16 cellular contexts compared by ENCODE assay signal in genomic region chr1:178101654-178102053, GRCh38. TPM values are rescaled to one million over a fixed set of nuclear protein-coding genes. Genes with fewer than 3 reads are reported as not detected.
DNase-seq lines count a peak whose midpoint lies in the region; ATAC-seq, FAIRE-seq and TF ChIP-seq lines count a peak whose summit lies in the region.
"Had no signal": no experiment of that assay in that cellular context is flagged by ENCODE, and none has a peak within 500 bp of the region (broad histone marks: within the 10 kb centered on the region; RNA-seq: fewer than 3 reads in every experiment).

No MANE protein-coding gene starts in this region.

- TF ChIP-seq CTCF in astrocyte (IDR thresholded peaks at IDR 0.05; ENCODE audit: insufficient read depth, low read depth, low read length) (no peak), smooth muscle cell (IDR thresholded peaks at IDR 0.05; ENCODE audit: borderline replicate concordance, insufficient read depth, poor library complexity, severe bottlenecking) (no peak)

- no peaks in the 10 kb centered on the region for H3F3A ChIP-seq in smooth muscle cell (ENCODE audit: low read depth)

- no peaks in the 10 kb centered on the region for H3K9me3 Mint-ChIP-seq in astrocyte (ENCODE audit: unreplicated experiment)
- H3K9me3 Mint-ChIP-seq: activated T-helper 2 cell treated with anti-CD3 and anti-CD28 coated beads, Interferon-gamma antibody, Interleukin-2, Interleukin-4, amounts not matched to agents 10 μg/mL and 5 μg/mL and 100 μg/mL, durations not matched to agents 14 hours and 24 hours and 36 hours had no signal

- H3K36me3 Mint-ChIP-seq in astrocyte (ENCODE audit: low read depth, unreplicated experiment): no peaks in the 10 kb centered on the region
- H3K36me3 Mint-ChIP-seq: CD4-positive, CD25-positive, alpha-beta regulatory T cell had no signal

- no peak overlapping the region for H2AFZ ChIP-seq in astrocyte (ENCODE audit: low read depth, low read length)
- H2AFZ ChIP-seq in smooth muscle cell (ENCODE audit: low read depth): no peak overlapping the region

- peaks cover 31% of the 10 kb centered on the region for H4K20me1 ChIP-seq in astrocyte (ENCODE audit: insufficient read depth, low read length)
- H4K20me1 ChIP-seq in smooth muscle cell (ENCODE audit: low read depth): peaks cover 81% of the 10 kb centered on the region

- no peaks in the 10 kb centered on the region for H3K9me3 ChIP-seq in astrocyte (ENCODE audit: insufficient read depth, low read depth, low read length)
- no peaks in the 10 kb centered on the region for H3K9me3 ChIP-seq in smooth muscle cell (replicated peaks; ENCODE audit: low read depth)
- H3K9me3 ChIP-seq: adrenal gland, colonic mucosa, esophagus squamous epithelium had no signal

- no peak overlapping the region for H3K4me3 Mint-ChIP-seq in astrocyte (ENCODE audit: unreplicated experiment)
- H3K4me3 Mint-ChIP-seq: CD4-positive, CD25-positive, alpha-beta regulatory T cell had no signal

- peak; percentile 37 for ATAC-seq in left ventricle myocardium superior
- no peak for ATAC-seq in GM18873 (IDR thresholded peaks at IDR 0.05; ENCODE audit: low FRiP score, unreplicated experiment)

- peaks cover 99% of the 10 kb centered on the region for H3K79me2 ChIP-seq in astrocyte (ENCODE audit: insufficient read depth, low read length)
- H3K79me2 ChIP-seq in smooth muscle cell (ENCODE audit: low read depth): peaks cover 91% of the 10 kb centered on the region

- H3K4me3 ChIP-seq in astrocyte (ENCODE audit: insufficient read depth, low read depth, low read length) (no peak overlapping the region), smooth muscle cell (no peak overlapping the region)
- H3K4me3 ChIP-seq: adrenal gland, colonic mucosa, esophagus squamous epithelium, lung had no signal

- peak overlapping the region; percentile 7 for H3K4me2 ChIP-seq in astrocyte (ENCODE audit: low read length)
- H3K4me2 ChIP-seq in smooth muscle cell: no peak overlapping the region

- H3K27ac ChIP-seq in astrocyte (ENCODE audit: low read depth, low read length): no peak overlapping the region
- H3K27ac ChIP-seq in smooth muscle cell (ENCODE audit: low read depth): peak overlapping the region; percentile 33
- H3K27ac ChIP-seq: colonic mucosa, esophagus squamous epithelium had no signal

- H3K36me3 ChIP-seq in astrocyte (ENCODE audit: insufficient read depth, low read length) (no peaks in the 10 kb centered on the region), smooth muscle cell (ENCODE audit: low read depth) (no peaks in the 10 kb centered on the region)
- H3K36me3 ChIP-seq: adrenal gland, colonic mucosa, esophagus squamous epithelium had no signal

- H3K9ac ChIP-seq in astrocyte (ENCODE audit: low read length) (no peak overlapping the region), smooth muscle cell (ENCODE audit: low read depth) (no peak overlapping the region)

- WGBS in smooth muscle cell (ENCODE audit: low lambda C conversion rate): 70% methylated on average over 1 of the region's 1 CpG

- intact Hi-C loops in left ventricle myocardium superior (cut with micrococcal nuclease): no loop called here

- H3K27me3 ChIP-seq in astrocyte (ENCODE audit: insufficient read depth, low read length) (no peaks in the 10 kb centered on the region), smooth muscle cell (ENCODE audit: low read depth) (no peaks in the 10 kb centered on the region)
- H3K27me3 ChIP-seq: adrenal gland, colonic mucosa, esophagus squamous epithelium had no signal

- H3K27me3 Mint-ChIP-seq in astrocyte (ENCODE audit: low read depth, unreplicated experiment): no peaks in the 10 kb centered on the region

- peak overlapping the region; percentile 24 for H3K27ac Mint-ChIP-seq in astrocyte (ENCODE audit: unreplicated experiment)
- H3K27ac Mint-ChIP-seq: activated T-helper 2 cell treated with anti-CD3 and anti-CD28 coated beads, Interferon-gamma antibody, Interleukin-2, Interleukin-4, amounts not matched to agents 10 μg/mL and 5 μg/mL and 100 μg/mL, durations not matched to agents 14 hours and 24 hours and 36 hours; CD4-positive, CD25-positive, alpha-beta regulatory T cell had no signal

- peak; percentile 37 for DNase-seq in HCEC 1CT
- no peak for DNase-seq in astrocyte (ENCODE audit: low read depth)
- no peak for DNase-seq in left ventricle myocardium superior
- no peak for DNase-seq in smooth muscle cell (lab: John Stamatoyannopoulos, UW; ENCODE audit: unreplicated experiment)
- no peak for DNase-seq in mucosa of gallbladder (ENCODE audit: low spot score)
- DNase-seq in kidney glomerular epithelial cell (lab: John Stamatoyannopoulos, UW): no peak
- DNase-seq: adrenal gland; CD4-positive, CD25-positive, alpha-beta regulatory T cell; colonic mucosa; DMS79 treated with DMSO at 0.1 percent for 48 hours; esophagus squamous epithelium; retina; stimulated activated CD4-positive, alpha-beta T cell treated with anti-CD3 and anti-CD28 coated beads, Interleukin-1b, Interleukin-23, amount 100 ng/mL, for 48 hours had no signal

- H3K4me1 Mint-ChIP-seq in astrocyte (ENCODE audit: low read depth, unreplicated experiment): peaks cover 41% of the 10 kb centered on the region
- H3K4me1 Mint-ChIP-seq: CD4-positive, CD25-positive, alpha-beta regulatory T cell had no signal

- peaks cover 17% of the 10 kb centered on the region for H3K4me1 ChIP-seq in astrocyte (ENCODE audit: insufficient read depth, low read length)
- H3K4me1 ChIP-seq in smooth muscle cell (ENCODE audit: low read depth): peaks cover 2% of the 10 kb centered on the region

- no peak for FAIRE-seq in astrocyte (lab: Jason Lieb, UNC)

RNA-seq across cellular contexts. Expression of gene RASAL2, which starts 7.8 kb away (rescaled TPM):
- total RNA-seq in astrocyte: 44.2 and 45.3 TPM in 2 replicates
- 26.4 TPM for total RNA-seq in left ventricle myocardium superior
- total RNA-seq in smooth muscle cell: 17.6 and 18.6 TPM in 2 replicates
- 4.3 and 8.3 TPM in 2 replicates for polyA plus RNA-seq in smooth muscle cell
- total RNA-seq in mucosa of gallbladder: 26.7 TPM
- total RNA-seq: CD4-positive, CD25-positive, alpha-beta regulatory T cell had no signal
- polyA plus RNA-seq: CD4-positive, CD25-positive, alpha-beta regulatory T cell had no signal
